10 cellular contexts compared by ENCODE assay signal in the genomic region with DNA sequence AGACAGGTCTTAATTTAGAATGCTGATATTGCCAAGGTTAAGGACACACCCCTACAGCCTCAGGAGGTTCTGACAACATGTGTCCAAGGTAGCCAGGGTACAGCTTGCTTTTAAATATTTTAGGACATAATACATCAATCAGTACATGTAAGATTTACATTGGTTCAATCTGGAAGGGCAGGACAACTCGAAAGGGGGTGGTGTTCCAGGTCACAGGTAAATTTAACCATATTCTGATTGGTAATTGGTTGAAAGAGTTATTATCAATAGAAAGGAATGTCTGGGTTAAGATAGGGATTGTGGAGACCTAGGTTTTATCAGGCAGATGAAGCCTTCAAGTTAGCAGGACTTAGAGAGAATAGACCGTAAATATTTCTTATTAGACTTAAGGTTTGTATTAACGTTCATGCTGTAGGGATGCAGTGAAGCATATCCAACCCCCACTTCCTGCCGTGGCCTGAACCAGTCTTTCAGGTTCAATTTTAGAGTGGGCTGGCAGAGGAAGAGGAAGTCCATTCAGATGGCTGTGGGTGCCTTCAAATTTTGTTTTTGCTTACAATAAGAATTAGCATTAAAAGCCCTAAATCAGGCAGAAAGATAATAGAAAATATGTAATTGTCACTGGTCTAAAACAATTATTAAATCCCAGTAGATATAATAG.
A peak's percentile ranks its signal among the peaks of the same experiment; 100 is the strongest.
DNase-seq lines count a peak whose midpoint lies in the region; ATAC-seq and TF ChIP-seq lines count a peak whose summit lies in the region.
"Had no signal": no experiment of that assay in that cellular context is flagged by ENCODE, and none has a peak within 500 bp of the region (broad histone marks: within the 10 kb centered on the region; RNA-seq: fewer than 3 reads in every experiment).

No MANE protein-coding gene starts in this region.

- POLR2A ChIA-PET in activated CD4-positive, alpha-beta memory T cell treated with anti-CD3 and anti-CD28 coated beads, Interleukin-2, amount 10 ng/mL, durations not matched to agents 7 days and 5 days (lab: Charles Lee): no interaction called here

- no peaks in the 10 kb centered on the region for H3K36me3 Mint-ChIP-seq in activated CD4-positive, alpha-beta memory T cell treated with anti-CD3 and anti-CD28 coated beads, Interleukin-2, amount 10 ng/mL, durations not matched to agents 7 days and 5 days (ENCODE audit: low read depth)

- H3K9me3 ChIP-seq in heart left ventricle: no peaks in the 10 kb centered on the region
- H3K9me3 ChIP-seq: psoas muscle had no signal

- intact Hi-C loops in head of caudate nucleus (cut with DNase I) (no loop called here), heart left ventricle (cut with DNase I) (no loop called here)

- H3K4me1 ChIP-seq in heart left ventricle: no peaks in the 10 kb centered on the region
- H3K4me1 ChIP-seq: psoas muscle had no signal

- CTCF ChIA-PET in activated CD4-positive, alpha-beta memory T cell treated with anti-CD3 and anti-CD28 coated beads, Interleukin-2, amount 10 ng/mL, durations not matched to agents 7 days and 5 days (lab: Charles Lee): no interaction called here

- ATAC-seq in GM18868 (IDR thresholded peaks at IDR 0.05; ENCODE audit: unreplicated experiment): peak; percentile 97
- peak; percentile 100 for ATAC-seq in GM21737 (IDR thresholded peaks at IDR 0.05; ENCODE audit: unreplicated experiment)
- peak; percentile 98 for ATAC-seq in HG03442 (IDR thresholded peaks at IDR 0.05; ENCODE audit: unreplicated experiment)
- no peak for ATAC-seq in heart left ventricle
- ATAC-seq: psoas muscle, SK-N-SH treated with all-trans-retinoic acid at 6 μM for 48 hours had no signal

- no peaks in the 10 kb centered on the region for H3K27me3 ChIP-seq in heart left ventricle

- no peak overlapping the region for H3K27ac ChIP-seq in heart left ventricle
- H3K27ac ChIP-seq: psoas muscle had no signal

- DNase-seq in kidney tubule cell (ENCODE audit: low spot score) (peak; percentile 14), head of caudate nucleus (no peak), heart left ventricle (no peak)
- DNase-seq in activated CD4-positive, alpha-beta memory T cell treated with anti-CD3 and anti-CD28 coated beads, Interleukin-2, amount 10 ng/mL, durations not matched to agents 7 days and 5 days: no peak
- DNase-seq: cortex of kidney, psoas muscle had no signal

- no peak overlapping the region for H3K27ac Mint-ChIP-seq in activated CD4-positive, alpha-beta memory T cell treated with anti-CD3 and anti-CD28 coated beads, Interleukin-2, amount 10 ng/mL, durations not matched to agents 7 days and 5 days

- H3K4me3 ChIP-seq in heart left ventricle: no peak overlapping the region
- H3K4me3 ChIP-seq: psoas muscle had no signal

- no peak for TF ChIP-seq POLR2A in heart left ventricle (IDR thresholded peaks at IDR 0.05)

- no peaks in the 10 kb centered on the region for H3K4me1 Mint-ChIP-seq in activated CD4-positive, alpha-beta memory T cell treated with anti-CD3 and anti-CD28 coated beads, Interleukin-2, amount 10 ng/mL, durations not matched to agents 7 days and 5 days

- no peak overlapping the region for H3K4me3 Mint-ChIP-seq in activated CD4-positive, alpha-beta memory T cell treated with anti-CD3 and anti-CD28 coated beads, Interleukin-2, amount 10 ng/mL, durations not matched to agents 7 days and 5 days

- H3K9me3 Mint-ChIP-seq in activated CD4-positive, alpha-beta memory T cell treated with anti-CD3 and anti-CD28 coated beads, Interleukin-2, amount 10 ng/mL, durations not matched to agents 7 days and 5 days: no peaks in the 10 kb centered on the region

- no peaks in the 10 kb centered on the region for H3K36me3 ChIP-seq in heart left ventricle

- no peak for TF ChIP-seq CTCF in heart left ventricle (IDR thresholded peaks at IDR 0.05)

- WGBS in heart left ventricle, 4 donors: 54 to 63% (median 60%) methylated on average over 4 of the region's 4 CpGs

- no peaks in the 10 kb centered on the region for H3K27me3 Mint-ChIP-seq in activated CD4-positive, alpha-beta memory T cell treated with anti-CD3 and anti-CD28 coated beads, Interleukin-2, amount 10 ng/mL, durations not matched to agents 7 days and 5 days

Comparison
In these comparisons a context has a peak if more than half of its experiments do, and no peak if none do; other contexts are left out.
1. ATAC-seq: peak in GM18868 (single experiment), GM21737 (single experiment) and HG03442 (single experiment); none in heart left ventricle (0 of 4).